9 cellular contexts compared by ENCODE assay signal in genomic region chr16:2470603-2471015, GRCh38. TPM values are rescaled to one million over a fixed set of nuclear protein-coding genes. Genes with fewer than 3 reads are reported as not detected.
A peak's percentile ranks its signal among the peaks of the same experiment; 100 is the strongest.
DNase-seq lines count a peak whose midpoint lies in the region; ATAC-seq and TF ChIP-seq lines count a peak whose summit lies in the region.
"Had no signal": no experiment of that assay in that cellular context is flagged by ENCODE, and none has a peak within 500 bp of the region (broad histone marks: within the 10 kb centered on the region; RNA-seq: fewer than 3 reads in every experiment).

No MANE protein-coding gene starts in this region.

- H3K36me3 Mint-ChIP-seq in MCF 10A (ENCODE audit: insufficient read depth, unreplicated experiment), result no peaks in the 10 kb centered on the region

- H3K23ac ChIP-seq in mesendoderm (ENCODE audit: low read length), result no peak overlapping the region

- H3K27ac Mint-ChIP-seq in MCF 10A (ENCODE audit: low read depth, unreplicated experiment), result no peak overlapping the region

- H2AFZ ChIP-seq in mammary epithelial cell (ENCODE audit: low read depth, low read length) (no peak overlapping the region), SU-DHL-6 (ENCODE audit: low read depth, low read length, severe bottlenecking) (no peak overlapping the region)

- no peaks in the 10 kb centered on the region for H3K79me1 ChIP-seq in mesendoderm (ENCODE audit: low read length)

- in situ Hi-C loops in mammary epithelial cell (cut with MboI; ENCODE audit: low sequenced_read_pairs in 2 of 2), result no loop called here

- H3K36me3 ChIP-seq in mammary epithelial cell (ENCODE audit: insufficient read depth, low read length) (no peaks in the 10 kb centered on the region), SU-DHL-6 (ENCODE audit: low read length) (no peaks in the 10 kb centered on the region), suprapubic skin (no peaks in the 10 kb centered on the region), mesendoderm (ENCODE audit: control insufficient read depth, insufficient read depth, low read length) (no peaks in the 10 kb centered on the region), upper lobe of right lung (no peaks in the 10 kb centered on the region)
- H3K36me3 ChIP-seq: thoracic aorta had no signal

- no peak overlapping the region for H3K4me3 Mint-ChIP-seq in MCF 10A (ENCODE audit: unreplicated experiment)

- H3K9me2 ChIP-seq in SU-DHL-6 (replicated peaks; ENCODE audit: insufficient read depth, low read length), result no peaks in the 10 kb centered on the region

- POLR2A ChIA-PET in MCF 10A (lab: Yijun Ruan, JAX), result interaction anchor here (0.7 to 1.9 kb wide), 2 partner anchors 40 to 234 kb away, joined by 3 to 9 read pairs; no protein-coding TSS in a partner anchor

- no peak overlapping the region for H2BK120ac ChIP-seq in mesendoderm (ENCODE audit: low read depth, low read length)

- no peak overlapping the region for H3K56ac ChIP-seq in mesendoderm (ENCODE audit: low read length)

- peaks cover 41% of the 10 kb centered on the region for H3K4me1 ChIP-seq in mammary epithelial cell (ENCODE audit: insufficient read depth, low read length)
- peaks cover 72% of the 10 kb centered on the region for H3K4me1 ChIP-seq in suprapubic skin
- H3K4me1 ChIP-seq in mesendoderm (ENCODE audit: control insufficient read depth, low read depth, low read length), result no peaks in the 10 kb centered on the region
- peaks cover 42% of the 10 kb centered on the region for H3K4me1 ChIP-seq in upper lobe of right lung

- H4K20me1 ChIP-seq in mammary epithelial cell (ENCODE audit: insufficient read depth, low read length) (no peaks in the 10 kb centered on the region), SU-DHL-6 (ENCODE audit: low read depth, low read length) (no peaks in the 10 kb centered on the region; the same call in 1 of the 2 replicates)

- BruUV-seq in MCF 10A (replicated peaks; lab: Mats Ljungman, UMichigan), result no TSS peak
- BruUV-seq in mammary epithelial cell (replicated peaks; lab: Mats Ljungman, UMichigan), result no TSS peak

- dilution Hi-C loops in mammary epithelial cell (cut with HindIII; ENCODE audit: low sequenced_read_pairs), result no loop called here

- H3K79me2 ChIP-seq in mammary epithelial cell (ENCODE audit: insufficient read depth, low read length), result peaks cover 4% of the 10 kb centered on the region
- H3K79me2 ChIP-seq in SU-DHL-6 (ENCODE audit: insufficient read depth, low read length), result no peaks in the 10 kb centered on the region
- no peaks in the 10 kb centered on the region for H3K79me2 ChIP-seq in mesendoderm (ENCODE audit: control insufficient read depth, insufficient read depth, low read length)

- no peak overlapping the region for H2AK5ac ChIP-seq in mesendoderm (ENCODE audit: low read length)

- H3K27ac ChIP-seq in mammary epithelial cell (ENCODE audit: insufficient read depth, low read depth, low read length) (no peak overlapping the region), SU-DHL-6 (ENCODE audit: low read depth, low read length) (peak overlapping the region; percentile 20), suprapubic skin (no peak overlapping the region), mesendoderm (ENCODE audit: low read depth, low read length) (no peak overlapping the region), upper lobe of right lung (no peak overlapping the region)
- H3K27ac ChIP-seq: thoracic aorta had no signal

- H3K9me3 ChIP-seq in mammary epithelial cell (replicated peaks; ENCODE audit: insufficient read depth, low read length) (no peaks in the 10 kb centered on the region), SU-DHL-6 (ENCODE audit: insufficient read depth, low read length) (no peaks in the 10 kb centered on the region), suprapubic skin (no peaks in the 10 kb centered on the region), upper lobe of right lung (no peaks in the 10 kb centered on the region)
- H3K9me3 ChIP-seq: thoracic aorta had no signal

- DNase-seq in MCF 10A (ENCODE audit: unreplicated experiment) (peak; percentile 53), mammary epithelial cell (no peak), suprapubic skin (ENCODE audit: low spot score in 2 of 2) (no peak), mesendoderm (no peak), upper lobe of right lung (no peak)
- DNase-seq: activated CD8-positive, alpha-beta memory T cell treated with anti-CD3 and anti-CD28 coated beads for 24 hours; dermis blood vessel endothelial cell had no signal

- no peak overlapping the region for H4K8ac ChIP-seq in mesendoderm (ENCODE audit: low read depth, low read length)

- no peak for ATAC-seq in upper lobe of right lung

- WGBS in mammary epithelial cell (ENCODE audit: low coverage, missing lambda C conversion rate), result 55% methylated on average over 7 of the region's 9 CpGs
- WGBS in suprapubic skin, result 39% methylated on average over 2 of the region's 9 CpGs
- no CpG with 5 or more reads among the region's 9 CpGs for WGBS in mesendoderm (ENCODE audit: extremely low coverage, insufficient coverage, low lambda C conversion rate)

- H3K4me3 ChIP-seq in mammary epithelial cell (replicated peaks in 1 of 3; ENCODE audit: insufficient read depth in 1 of 3, low read depth in 2 of 3, low read length in 3 of 3) (no peak overlapping the region), SU-DHL-6 (ENCODE audit: insufficient read depth, low read length, poor library complexity, severe bottlenecking) (no peak overlapping the region), suprapubic skin (peak overlapping the region; percentile 35), mesendoderm (ENCODE audit: low read length) (no peak overlapping the region), upper lobe of right lung (no peak overlapping the region)

- TF ChIP-seq CTCF in MCF 10A (IDR thresholded peaks at IDR 0.05; ENCODE audit: unreplicated experiment) (no peak), mammary epithelial cell (conservative IDR thresholded peaks at IDR 0.05 in 1 of 2, IDR thresholded peaks at IDR 0.05 in 1 of 2; ENCODE audit: extremely low read depth in 1 of 2, insufficient read depth in 1 of 2, low read depth in 1 of 2, low read length in 2 of 2) (no peak), SU-DHL-6 (IDR thresholded peaks at IDR 0.05; ENCODE audit: insufficient read depth, low read length, poor library complexity, severe bottlenecking) (no peak), suprapubic skin (IDR thresholded peaks at IDR 0.05) (no peak), upper lobe of right lung (IDR thresholded peaks at IDR 0.05) (no peak)

- H3K27me3 ChIP-seq in mammary epithelial cell (ENCODE audit: insufficient read depth, low read length) (no peaks in the 10 kb centered on the region), SU-DHL-6 (ENCODE audit: low read length) (no peaks in the 10 kb centered on the region), suprapubic skin (peaks cover 21% of the 10 kb centered on the region), mesendoderm (ENCODE audit: insufficient read depth, low read length, poor library complexity) (peaks cover 9% of the 10 kb centered on the region), upper lobe of right lung (peaks cover 45% of the 10 kb centered on the region)

- no peak overlapping the region for H3K18ac ChIP-seq in mesendoderm (ENCODE audit: low read length)

- H3F3A ChIP-seq in SU-DHL-6 (ENCODE audit: insufficient read depth), result peaks cover 12% of the 10 kb centered on the region; the same call in 1 of the 2 replicates

- intact Hi-C loops in MCF 10A (cut with micrococcal nuclease), result no loop called here
- intact Hi-C loops in mammary epithelial cell (cut with micrococcal nuclease), result no loop called here
- intact Hi-C loops in upper lobe of right lung (cut with DNase I), result no loop called here

- TF ChIP-seq POLR2A in suprapubic skin (IDR thresholded peaks at IDR 0.05), result no peak

- no peak overlapping the region for H4K5ac ChIP-seq in mesendoderm (ENCODE audit: low read length)

- H2BK5ac ChIP-seq in mesendoderm (ENCODE audit: low read length), result no peak overlapping the region

- no peak for TF ChIP-seq EP300 in suprapubic skin (IDR thresholded peaks at IDR 0.05)

- no peak overlapping the region for H3K4ac ChIP-seq in mesendoderm (ENCODE audit: low read depth, low read length)

- no peaks in the 10 kb centered on the region for H3K27me3 Mint-ChIP-seq in MCF 10A (ENCODE audit: insufficient read depth, unreplicated experiment)

- H3K4me2 ChIP-seq in mammary epithelial cell (ENCODE audit: insufficient read depth, low read depth, low read length) (no peak overlapping the region), SU-DHL-6 (ENCODE audit: low read depth, low read length, poor library complexity, severe bottlenecking) (no peak overlapping the region), mesendoderm (ENCODE audit: low read length) (no peak overlapping the region)

- H3K9ac ChIP-seq in mammary epithelial cell (ENCODE audit: insufficient read depth, low read length) (no peak overlapping the region), SU-DHL-6 (ENCODE audit: low read length) (no peak overlapping the region), mesendoderm (ENCODE audit: low read length) (no peak overlapping the region)

- CTCF ChIA-PET in MCF 10A (lab: Yijun Ruan, JAX), result interaction anchor here (0.7 to 0.9 kb wide), 3 partner anchors 40 to 54 kb away, joined by 3 to 7 read pairs (median 3); no protein-coding TSS in a partner anchor
- CTCF ChIA-PET in mammary epithelial cell (lab: Charles Lee; ENCODE audit: low non-redundant PET), result no interaction called here

- H3K4me1 Mint-ChIP-seq in MCF 10A (ENCODE audit: insufficient read depth, unreplicated experiment), result peaks cover 4% of the 10 kb centered on the region

- H2BK15ac ChIP-seq in mesendoderm (replicated peaks; ENCODE audit: low read depth), result no peak overlapping the region

- no peaks in the 10 kb centered on the region for H3K9me3 Mint-ChIP-seq in MCF 10A (ENCODE audit: unreplicated experiment)

RNA-seq across cellular contexts. Expression of gene NTN3, which starts 0.5 kb away (rescaled TPM):
- total RNA-seq in MCF 10A (2022) (not detected in 2 replicates), mammary epithelial cell (under 1 TPM in 1 of 2 donors, not detected in 1; under 0.01 TPM), suprapubic skin (not detected), upper lobe of right lung (not detected)
- polyA plus RNA-seq in mammary epithelial cell, result not detected
- polyA minus RNA-seq in mammary epithelial cell, result not detected
- polyA plus RNA-seq in mesendoderm (2013, experiment 1 of 2), result not detected
- polyA plus RNA-seq in mesendoderm (2013, experiment 2 of 2), result not detected
- total RNA-seq: dermis blood vessel endothelial cell had no signal

RNA-seq across cellular contexts. Expression of gene TBC1D24, which starts 4.3 kb away (rescaled TPM):
- total RNA-seq in MCF 10A (2022), result 7.6 and 8.1 TPM in 2 replicates
- 10 to 100 TPM; 11.4 to 12.3 TPM for total RNA-seq in mammary epithelial cell
- polyA plus RNA-seq in mammary epithelial cell, result 5.6 TPM
- 8.3 TPM for polyA minus RNA-seq in mammary epithelial cell
- total RNA-seq in suprapubic skin, result 10 to 100 TPM; 10.8 to 23.6 (median 16.5) TPM
- polyA plus RNA-seq in mesendoderm (2013, experiment 1 of 2), result 4.3 TPM
- polyA plus RNA-seq in mesendoderm (2013, experiment 2 of 2), result 4.4 TPM
- 43.7 TPM for total RNA-seq in upper lobe of right lung

RNA-seq across cellular contexts. Expression of gene TEDC2, which starts 10.7 kb away (rescaled TPM):
- 3.5 and 6.9 TPM in 2 replicates for total RNA-seq in MCF 10A (2022)
- 1 to 10 TPM; 1.8 to 7.2 TPM for total RNA-seq in mammary epithelial cell
- polyA plus RNA-seq in mammary epithelial cell, result 6.5 TPM
- polyA minus RNA-seq in mammary epithelial cell, result 8.1 TPM
- 1 to 10 TPM in 3 of 4 donors, not detected in 1; 1.4 to 2.2 (median 1.6) TPM for total RNA-seq in suprapubic skin
- polyA plus RNA-seq in mesendoderm (2013, experiment 1 of 2), result 25.6 TPM
- polyA plus RNA-seq in mesendoderm (2013, experiment 2 of 2), result 26.2 TPM
- total RNA-seq in upper lobe of right lung, result not detected

RNA-seq across cellular contexts. Expression of gene CCNF, which starts 41.4 kb away (rescaled TPM):
- total RNA-seq in MCF 10A (2022), result 7.5 and 11.9 TPM in 2 replicates
- 10 to 100 TPM in 1 of 2 donors, 1 to 10 TPM in 1; 5.7 to 22.7 TPM for total RNA-seq in mammary epithelial cell
- 21.4 TPM for polyA plus RNA-seq in mammary epithelial cell
- polyA minus RNA-seq in mammary epithelial cell, result 76.4 TPM
- 10 to 100 TPM in 2 of 4 donors, 1 to 10 TPM in 2; 6.8 to 12.4 (median 10.1) TPM for total RNA-seq in suprapubic skin
- polyA plus RNA-seq in mesendoderm (2013, experiment 1 of 2), result 19.4 TPM
- 19.6 TPM for polyA plus RNA-seq in mesendoderm (2013, experiment 2 of 2)
- total RNA-seq in upper lobe of right lung, result 3.6 TPM

RNA-seq across cellular contexts. Expression of gene ATP6V0C, which starts 43.1 kb away (rescaled TPM):
- total RNA-seq in MCF 10A (2022), result 173 and 198 TPM in 2 replicates
- 100 to 1,000 TPM in 1 of 2 donors, 10 to 100 TPM in 1; 41.5 to 250 TPM for total RNA-seq in mammary epithelial cell
- polyA plus RNA-seq in mammary epithelial cell, result 95.2 TPM
- polyA minus RNA-seq in mammary epithelial cell, result 81.4 TPM
- total RNA-seq in suprapubic skin, result 100 to 1,000 TPM; 103 to 147 (median 120) TPM
- 279 TPM for polyA plus RNA-seq in mesendoderm (2013, experiment 1 of 2)
- 280 TPM for polyA plus RNA-seq in mesendoderm (2013, experiment 2 of 2)
- 298 TPM for total RNA-seq in upper lobe of right lung
